ENCODE assay signal across 8 cellular contexts in genomic region chr19:45792482-45793177, GRCh38. TPM values are rescaled to one million over a fixed set of nuclear protein-coding genes. Genes with fewer than 3 reads are reported as not detected.
DNase-seq lines count a peak whose midpoint lies in the region; ATAC-seq, FAIRE-seq and TF ChIP-seq lines count a peak whose summit lies in the region.

Gene DMWD, minus strand, starts transcription at chr19:45792845. Its CDS starts 89 bp downstream, at chr19:45792756.

- no peak for TF ChIP-seq CTCF in kidney (IDR thresholded peaks at IDR 0.05; ENCODE audit: borderline replicate concordance, extremely low read depth, insufficient read depth)

- peak within 1 kb of the TSS in 1 of 2 donors; percentile 45 for H3K27ac ChIP-seq in kidney (ENCODE audit: low read depth in 2 of 2, low read length in 2 of 2)

- H3K4me1 ChIP-seq in kidney (ENCODE audit: control insufficient read depth in 1 of 2, insufficient read depth in 1 of 2, low read depth in 1 of 2, low read length in 2 of 2) = peaks cover 7 to 12% of the 10 kb centered on the region in 2 donors

- H3K9me3 ChIP-seq in kidney (ENCODE audit: control insufficient read depth in 1 of 2, low read length in 2 of 2) = no peaks in the 10 kb centered on the region

- ATAC-seq in GM19023 (IDR thresholded peaks at IDR 0.05; ENCODE audit: unreplicated experiment) (peak; percentile 92), HG03280 (IDR thresholded peaks at IDR 0.05; ENCODE audit: unreplicated experiment) (peak; percentile 92)

- intact Hi-C loops in kidney (cut with DNase I) = no loop called here

- H3K9ac ChIP-seq in kidney (ENCODE audit: low read length in 2 of 2) = peak within 1 kb of the TSS; percentile 58 to 81

- FAIRE-seq in kidney (lab: Jason Lieb, UNC) = peak; percentile 98

- DNase-seq in AG08396 (ENCODE audit: low spot score) (peak; percentile 98), NCI-H446 (lab: John Stamatoyannopoulos, UW) (peak; percentile 99 to 100), cerebellar nuclear complex (lab: John Stamatoyannopoulos, UW) (peak; percentile 79 to 97), kidney (peak; percentile 100)
- DNase-seq in activated CD4-positive, CD25-positive, alpha-beta regulatory T cell treated with anti-CD3 and anti-CD28 coated beads, Interleukin-2, amount 50 U/mL, for 72 hours = peak; percentile 100
- peak; percentile 100 for DNase-seq in stimulated activated CD4-positive, alpha-beta T cell treated with anti-CD3 and anti-CD28 coated beads, Interleukin-15, amount 100 ng/mL, for 24 hours

- H3K4me3 ChIP-seq in kidney (ENCODE audit: low read length in 2 of 2) = peak within 1 kb of the TSS; percentile 63 to 88

- peaks cover 7 to 13% of the 10 kb centered on the region in 2 donors for H3K36me3 ChIP-seq in kidney (ENCODE audit: control insufficient read depth in 1 of 2, insufficient read depth in 2 of 2, low read length in 2 of 2)

RNA-seq across cellular contexts. Expression of gene DMWD, which starts in this region (rescaled TPM):
- total RNA-seq in kidney = 60.9 TPM
- polyA plus RNA-seq in kidney (ENCODE audit: insufficient read depth, low read depth, low replicate concordance) = 22.2 TPM
